Comparison of ENCODE assay signal across 8 cellular contexts in the genomic region with DNA sequence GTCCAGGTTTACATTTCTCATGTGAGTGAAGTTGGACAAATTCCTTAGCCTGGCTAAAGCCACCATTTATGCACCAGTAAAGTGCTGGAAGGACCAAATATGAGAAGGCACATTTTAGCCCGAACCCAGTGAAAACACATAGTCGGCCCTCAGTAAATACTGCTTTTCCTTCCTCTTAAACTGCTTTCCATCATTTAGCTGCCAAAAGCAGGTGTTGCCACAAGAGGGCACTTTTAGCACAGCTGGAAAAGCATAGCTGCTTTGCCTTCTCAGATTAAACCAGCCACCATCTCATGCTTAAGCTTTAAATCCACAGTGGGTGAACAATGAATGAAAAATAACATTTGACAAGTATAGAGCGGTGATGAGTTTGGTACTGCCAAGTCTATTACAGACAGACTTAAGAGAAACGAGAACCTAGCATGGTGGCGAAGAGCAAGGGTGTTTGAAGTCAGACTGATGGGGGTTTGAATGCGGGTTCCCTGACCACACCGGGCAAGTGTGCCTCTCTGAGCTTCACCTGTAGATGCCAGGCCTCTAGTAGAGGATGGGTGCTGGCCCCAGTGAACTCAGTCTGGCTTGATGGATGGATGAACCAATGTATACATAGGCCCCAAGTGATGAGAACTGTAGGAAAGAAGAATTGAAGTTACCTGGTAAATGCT. TPM values are rescaled to one million over a fixed set of nuclear protein-coding genes. Genes with fewer than 3 reads are reported as not detected.
DNase-seq lines count a peak whose midpoint lies in the region; ATAC-seq and TF ChIP-seq lines count a peak whose summit lies in the region.

No MANE protein-coding gene starts in this region.

- no peak overlapping the region for H3K4me2 ChIP-seq in neural cell (ENCODE audit: low read length)

- H3K9me2 ChIP-seq in neural cell (ENCODE audit: insufficient read depth, low read length) = no peaks in the 10 kb centered on the region

- no peak overlapping the region for H3K27ac ChIP-seq in HL-60 (replicated peaks)
- no peak overlapping the region for H3K27ac ChIP-seq in neural cell (ENCODE audit: low read length)
- H3K27ac ChIP-seq in thoracic aorta = no peak overlapping the region

- TF ChIP-seq EP300 in neural cell (conservative IDR thresholded peaks at IDR 0.05; ENCODE audit: poor library complexity, severe bottlenecking) = no peak

- no peaks in the 10 kb centered on the region for H4K20me1 ChIP-seq in neural cell (ENCODE audit: insufficient read depth)

- H2AFZ ChIP-seq in neural cell (ENCODE audit: low read depth, low read length) = no peak overlapping the region

- no peak overlapping the region for H3K9ac ChIP-seq in neural cell (ENCODE audit: low read length)

- H3K36me3 ChIP-seq in neural cell (ENCODE audit: insufficient read depth, low read length) (no peaks in the 10 kb centered on the region), thoracic aorta (no peaks in the 10 kb centered on the region)

- ATAC-seq in GM19025 (IDR thresholded peaks at IDR 0.05; ENCODE audit: low read depth, unreplicated experiment) (peak; percentile 57), thoracic aorta (ENCODE audit: insufficient number of reproducible peaks, low FRiP score, low read depth) (peak; percentile 62)

- no peak for TF ChIP-seq POLR2A in erythroblast (IDR thresholded peaks at IDR 0.05; ENCODE audit: low read length)

- H3K27me3 ChIP-seq in HL-60 (ENCODE audit: insufficient read depth, poor library complexity, severe bottlenecking) = no peaks in the 10 kb centered on the region
- H3K27me3 ChIP-seq in neural cell (ENCODE audit: insufficient read depth, low read depth, low read length) = no peaks in the 10 kb centered on the region
- no peaks in the 10 kb centered on the region for H3K27me3 ChIP-seq in thoracic aorta (replicated peaks; ENCODE audit: insufficient read depth)

- DNase-seq in AML-193 (lab: John Stamatoyannopoulos, UW) (peak; percentile 82), HL-60 (ENCODE audit: low read depth in 1 of 2, low spot score in 1 of 2) (peak; percentile 58 to 84), NOMO-1 treated with dmso at 0.1 percent for 144 hours (lab: John Stamatoyannopoulos, UW; ENCODE audit: unreplicated experiment) (peak; percentile 59), erythroblast (lab: John Stamatoyannopoulos, UW) (peak; percentile 84), thoracic aorta (ENCODE audit: low spot score) (peak; percentile 9)
- peak; percentile 11 for DNase-seq in activated CD8-positive, alpha-beta memory T cell treated with anti-CD3 and anti-CD28 coated beads, Interleukin-2, amount 50 U/mL, for 1 hour (ENCODE audit: extremely low read depth)

- no peak overlapping the region for H3K4me3 ChIP-seq in HL-60 (replicated peaks; ENCODE audit: insufficient read depth, low read length)
- H3K4me3 ChIP-seq in neural cell (ENCODE audit: low read length) = no peak overlapping the region
- H3K4me3 ChIP-seq in thoracic aorta = no peak overlapping the region

- H3F3A ChIP-seq in neural cell (ENCODE audit: insufficient read depth, low read length, poor library complexity, severe bottlenecking) = no peaks in the 10 kb centered on the region

- TF ChIP-seq CTCF in HL-60 (IDR thresholded peaks at IDR 0.05; ENCODE audit: insufficient read depth, low read length) (peak; percentile 90), neural cell (IDR thresholded peaks at IDR 0.05; ENCODE audit: poor library complexity, severe bottlenecking) (peak; percentile 82), thoracic aorta (IDR thresholded peaks at IDR 0.05) (peak; percentile 74)

- peak; percentile 82 for TF ChIP-seq RAD21 in neural cell (conservative IDR thresholded peaks at IDR 0.05)

- H3K4me1 ChIP-seq in thoracic aorta (ENCODE audit: control insufficient read depth in 1 of 2, low read depth in 2 of 2) = peaks cover 4 to 22% of the 10 kb centered on the region in 2 donors

- H3K9me3 ChIP-seq in neural cell (ENCODE audit: low read length) (no peaks in the 10 kb centered on the region), thoracic aorta (no peaks in the 10 kb centered on the region)

- H3K79me2 ChIP-seq in neural cell (replicated peaks; ENCODE audit: insufficient read depth, low read length) = no peaks in the 10 kb centered on the region

TF ChIP-seq in neural cell, 6 proteins besides CTCF, POLR2A, EP300 and RAD21:
- TF ChIP-seq MXI1 (conservative IDR thresholded peaks at IDR 0.05; ENCODE audit: poor library complexity, severe bottlenecking) (no peak), SMC3 (conservative IDR thresholded peaks at IDR 0.05; ENCODE audit: poor library complexity) (peak; percentile 87)

RNA-seq across cellular contexts. Expression of a gene that starts 57.8 kb away (rescaled TPM):
- 17.9 and 20.2 TPM in 2 replicates for polyA plus RNA-seq in neural cell
- 20.9 and 22.2 TPM in 2 replicates for polyA minus RNA-seq in neural cell
- 10 to 100 TPM; 14.8 to 22.0 TPM for total RNA-seq in thoracic aorta

Comparison
In these comparisons a context has a peak if more than half of its experiments do, and no peak if none do; other contexts are left out.
1. DNase-seq: peak in every context shown above with its lines; median percentile 84 in erythroblast; 82 in AML-193; 71 in HL-60; 59 in NOMO-1 treated with dmso at 0.1 percent for 144 hours; 11 in activated CD8-positive, alpha-beta memory T cell treated with anti-CD3 and anti-CD28 coated beads, Interleukin-2, amount 50 U/mL, for 1 hour; 9 in thoracic aorta.